In genomic region chr2:176081993-176082884, GRCh38 we compare ENCODE assay signal across 2 cellular contexts.
A peak's percentile ranks its signal among the peaks of the same experiment; 100 is the strongest.
TF ChIP-seq lines count a peak whose summit lies in the region.

No MANE protein-coding gene starts in this region.

TF ChIP-seq in SK-N-SH, 30 proteins besides CTCF, POLR2A, EP300 and RAD21:
- no peak for TF ChIP-seq TEAD4 (IDR thresholded peaks at IDR 0.05; ENCODE audit: borderline replicate concordance, insufficient read depth)
- TF ChIP-seq IRF3 (IDR thresholded peaks at IDR 0.05; ENCODE audit: low read depth, low read length): no peak
- no peak for TF ChIP-seq FOSL2 (IDR thresholded peaks at IDR 0.05; ENCODE audit: borderline replicate concordance, low read depth)
- no peak for TF ChIP-seq MEF2A (IDR thresholded peaks at IDR 0.05; ENCODE audit: borderline replicate concordance, low read depth)
- TF ChIP-seq EZH2phosphoT487 (IDR thresholded peaks at IDR 0.05; ENCODE audit: borderline replicate concordance, low read depth): peak; percentile 67; the same call in 1 of the 2 replicates
- TF ChIP-seq USF2 (IDR thresholded peaks at IDR 0.05; ENCODE audit: borderline replicate concordance, low read depth, low read length): no peak
- TF ChIP-seq ZBTB33 (IDR thresholded peaks at IDR 0.05; ENCODE audit: borderline replicate concordance, low read depth): no peak
- no peak for TF ChIP-seq PBX3 (IDR thresholded peaks at IDR 0.05)
- TF ChIP-seq MAX (IDR thresholded peaks at IDR 0.05; ENCODE audit: low read depth): no peak

TF ChIP-seq in endothelial cell of umbilical vein, 7 proteins besides CTCF, POLR2A, EP300 and RAD21:
- TF ChIP-seq EZH2 (IDR thresholded peaks at IDR 0.05; ENCODE audit: borderline replicate concordance, low read depth, low read length, severe bottlenecking) (peak; percentile 98), JUN (IDR thresholded peaks at IDR 0.05; ENCODE audit: borderline replicate concordance, insufficient read depth, insufficient read length, low read depth) (no peak)
